In the genomic region with DNA sequence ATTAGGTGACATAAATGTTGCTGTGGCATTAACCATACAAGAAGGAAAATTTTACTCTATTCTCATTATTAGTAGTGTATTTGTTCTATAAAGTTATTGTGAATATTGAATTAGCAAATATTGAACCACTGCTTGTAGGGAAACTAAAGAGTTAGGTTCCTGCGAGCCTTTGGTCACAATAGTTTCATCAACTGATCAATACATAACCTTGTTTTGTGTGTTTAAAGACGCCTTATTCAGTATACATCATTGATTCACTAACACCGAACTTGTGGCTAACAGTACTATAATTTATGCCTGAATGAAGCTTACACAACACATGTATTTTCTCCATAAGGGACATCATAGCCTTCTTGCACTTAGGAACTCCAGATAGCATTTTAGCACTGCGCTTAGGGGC, we compare ENCODE assay signal across 30 cellular contexts.
"Had no signal": no experiment of that assay in that cellular context is flagged by ENCODE, and none has a peak within 500 bp of the region (broad histone marks: within the 10 kb centered on the region; RNA-seq: fewer than 3 reads in every experiment).

No MANE protein-coding gene starts in this region.

- H3K9ac ChIP-seq: neural progenitor cell, parathyroid adenoma had no signal

- FAIRE-seq: colon, endothelial cell of umbilical vein, islet of Langerhans had no signal

- H3K27ac Mint-ChIP-seq: dendritic cell treated with granulocyte-macrophage colony-stimulating factor and Interleukin-4, amounts not matched to agents 40 ng/mL and 50 ng/mL, for 4 days; mesothelial cell of epicardium; natural killer cell treated with Interleukin-12 subunit alpha and Interleukin-12 subunit beta and Interleukin-15 and Interleukin-18, amount 100 ng/mL, for 72 hours; neural progenitor cell; stimulated activated naive CD8-positive, alpha-beta T cell treated with anti-CD3 and anti-CD28 coated beads, Interleukin-15, amount 100 ng/mL, for 72 hours had no signal

- DNase-seq: effector memory CD4-positive, alpha-beta T cell; foreskin keratinocyte; heart right ventricle; hippocampal formation; left cardiac atrium; left lung; mesenchymal stem cell; mucosa of descending colon; naive B cell; stimulated activated CD4-positive, alpha-beta T cell treated with anti-CD3 and anti-CD28 coated beads, Interleukin-15, amount 100 ng/mL, for 24 hours; stimulated activated CD4-positive, alpha-beta T cell treated with anti-CD3 and anti-CD28 coated beads, Interleukin-2, amount 100 ng/mL, for 48 hours; stimulated activated naive CD4-positive, alpha-beta T cell; stimulated activated naive CD8-positive, alpha-beta T cell treated with anti-CD3 and anti-CD28 coated beads, Interleukin-15, amount 100 ng/mL, for 72 hours; transverse colon; upper lobe of right lung; uterus had no signal

- H3K4me1 Mint-ChIP-seq: neural progenitor cell had no signal

- H3K27me3 Mint-ChIP-seq: dendritic cell treated with granulocyte-macrophage colony-stimulating factor and Interleukin-4, amounts not matched to agents 40 ng/mL and 50 ng/mL, for 4 days; naive B cell; natural killer cell treated with Interleukin-12 subunit alpha and Interleukin-12 subunit beta and Interleukin-15 and Interleukin-18, amount 100 ng/mL, for 72 hours; stimulated activated naive CD8-positive, alpha-beta T cell treated with anti-CD3 and anti-CD28 coated beads, Interleukin-15, amount 100 ng/mL, for 72 hours had no signal

- H3K4me3 ChIP-seq: esophagus muscularis mucosa, gastroesophageal sphincter, heart right ventricle, left lung, mucosa of descending colon, neural progenitor cell, prostate gland, right atrium auricular region, skin epidermis, suprapubic skin, transverse colon, upper lobe of right lung, uterus had no signal

- H3K4me2 ChIP-seq: neural progenitor cell had no signal

- H3K27me3 ChIP-seq: esophagus muscularis mucosa, foreskin keratinocyte, gastroesophageal sphincter, heart right ventricle, left lung, neural progenitor cell, right atrium auricular region, suprapubic skin, transverse colon, upper lobe of right lung, uterus had no signal

- H3K36me3 ChIP-seq: prostate gland, right atrium auricular region, uterus had no signal

- H3K9me3 Mint-ChIP-seq: dendritic cell treated with granulocyte-macrophage colony-stimulating factor and Interleukin-4, amounts not matched to agents 40 ng/mL and 50 ng/mL, for 4 days; naive B cell; natural killer cell treated with Interleukin-12 subunit alpha and Interleukin-12 subunit beta and Interleukin-15 and Interleukin-18, amount 100 ng/mL, for 72 hours; stimulated activated naive CD8-positive, alpha-beta T cell treated with anti-CD3 and anti-CD28 coated beads, Interleukin-15, amount 100 ng/mL, for 72 hours had no signal

- H3K27ac ChIP-seq: esophagus muscularis mucosa, foreskin keratinocyte, gastroesophageal sphincter, heart right ventricle, left lung, neural progenitor cell, parathyroid adenoma, right atrium auricular region, skin epidermis, suprapubic skin, transverse colon, upper lobe of right lung, uterus had no signal

- ATAC-seq: foreskin keratinocyte; gastroesophageal sphincter; heart right ventricle; left cardiac atrium; left lung; natural killer cell treated with Interleukin-12 subunit alpha and Interleukin-12 subunit beta and Interleukin-15 and Interleukin-18, amount 100 ng/mL, for 72 hours; stimulated activated naive CD8-positive, alpha-beta T cell treated with anti-CD3 and anti-CD28 coated beads, Interleukin-15, amount 100 ng/mL, for 72 hours; upper lobe of right lung had no signal

- H3K4me1 ChIP-seq: foreskin keratinocyte, neural progenitor cell, parathyroid adenoma, uterus had no signal

- H3K9me3 ChIP-seq: esophagus muscularis mucosa, gastroesophageal sphincter, heart right ventricle, left lung, mucosa of descending colon, prostate gland, right atrium auricular region, suprapubic skin, transverse colon, upper lobe of right lung, uterus had no signal

- H3K4me3 Mint-ChIP-seq: dendritic cell treated with granulocyte-macrophage colony-stimulating factor and Interleukin-4, amounts not matched to agents 40 ng/mL and 50 ng/mL, for 4 days; mesothelial cell of epicardium; naive B cell; natural killer cell treated with Interleukin-12 subunit alpha and Interleukin-12 subunit beta and Interleukin-15 and Interleukin-18, amount 100 ng/mL, for 72 hours; neural progenitor cell; stimulated activated naive CD8-positive, alpha-beta T cell treated with anti-CD3 and anti-CD28 coated beads, Interleukin-15, amount 100 ng/mL, for 72 hours had no signal
